In genomic region chr7:32204361-32205018, GRCh38 we compare ENCODE assay signal across 8 cellular contexts.
A peak's percentile ranks its signal among the peaks of the same experiment; 100 is the strongest.
DNase-seq lines count a peak whose midpoint lies in the region; ATAC-seq, FAIRE-seq and TF ChIP-seq lines count a peak whose summit lies in the region.

No MANE protein-coding gene starts in this region.

- H3K4me2 ChIP-seq in A549, result peak overlapping the region; percentile 78

- ATAC-seq in A549 (peak; percentile 99), HG03025 (IDR thresholded peaks at IDR 0.05; ENCODE audit: low FRiP score, unreplicated experiment) (peak; percentile 59), right cardiac atrium (peak; percentile 92 to 95)

- TF ChIP-seq RAD21 in A549 (conservative IDR thresholded peaks at IDR 0.05 in 1 of 2, IDR thresholded peaks at IDR 0.05 in 1 of 2), result peak; percentile 99 to 100

- DNase-seq in A549 (ENCODE audit: low read depth in 1 of 2, low spot score in 1 of 2) (peak; percentile 79 to 91), NCI-H345 (lab: John Stamatoyannopoulos, UW) (peak; percentile 59), anterior cingulate cortex (lab: John Stamatoyannopoulos, UW) (peak in 54 of 58 donors; percentile 23 to 91 (median 74)), right cardiac atrium (peak; percentile 73 to 82 (median 81)), skeletal muscle cell (ENCODE audit: low read depth) (peak; percentile 50)
- DNase-seq in activated T-cell treated with anti-CD3 and anti-CD28 coated beads, Interleukin-2, amount 50 U/mL, for 48 hours, result no peak

- no peaks in the 10 kb centered on the region for H3K27me3 ChIP-seq in right cardiac atrium (ENCODE audit: control insufficient read depth, insufficient read depth)

- CTCF ChIA-PET in A549 (lab: Yijun Ruan, JAX), result interaction anchor here (0.5 to 12.9 kb wide), 84 partner anchors 8 to 1078 kb away, joined by 3 to 261 read pairs (median 4); partner anchors contain the start of gene PDE1C

- intact Hi-C loops in right cardiac atrium (cut with DNase I), result loop anchor here (2.0 to 10.0 kb wide), 5 partner anchors 273 to 1070 kb away; no protein-coding TSS in a partner anchor

- TF ChIP-seq CTCF in A549 (IDR thresholded peaks at IDR 0.05), result peak; percentile 95
- TF ChIP-seq CTCF in GM12875 (IDR thresholded peaks at IDR 0.05; ENCODE audit: borderline replicate concordance, insufficient read depth, low read depth, low read length), result peak; percentile 47; the same call in 1 of the 2 replicates

- 21% methylated on average over 9 of the region's 9 CpGs for WGBS in A549 (ENCODE audit: missing lambda C conversion rate)
- WGBS in right cardiac atrium, result 20% methylated on average over 9 of the region's 9 CpGs

- no peak for TF ChIP-seq POLR2A in A549 (IDR thresholded peaks at IDR 0.05; ENCODE audit: low read length)

- H3K4me1 ChIP-seq in A549 (peaks cover 4% of the 10 kb centered on the region; the same call in 2 of the 3 replicates), right cardiac atrium (ENCODE audit: control insufficient read depth, insufficient read depth, low read length) (no peaks in the 10 kb centered on the region)

- POLR2A ChIA-PET in A549 (lab: Yijun Ruan, JAX), result no interaction called here

- H3K9me3 ChIP-seq in A549 (no peaks in the 10 kb centered on the region), right cardiac atrium (ENCODE audit: control insufficient read depth, low read length) (no peaks in the 10 kb centered on the region)

- no peak for TF ChIP-seq EP300 in A549 (IDR thresholded peaks at IDR 0.05)

- peak; percentile 94 for FAIRE-seq in A549 (lab: Jason Lieb, UNC)

- peak overlapping the region; percentile 40 to 76; a peak in 5 of 6 replicates for H3K27ac ChIP-seq in A549
- no peak overlapping the region for H3K27ac ChIP-seq in right cardiac atrium (ENCODE audit: low read length)

- H3K4me3 ChIP-seq in A549 (peak overlapping the region; percentile 19; the same call in 2 of the 3 replicates), GM12875 (ENCODE audit: low read depth, low read length) (no peak overlapping the region), right cardiac atrium (ENCODE audit: low read length) (peak overlapping the region; percentile 64), skeletal muscle cell (ENCODE audit: low read depth, low read length) (peak overlapping the region; percentile 9)

TF ChIP-seq in A549, 52 proteins besides CTCF, POLR2A, EP300 and RAD21:
- TF ChIP-seq SMC3 (IDR thresholded peaks at IDR 0.05), result peak; percentile 99
- TF ChIP-seq ELK1 (IDR thresholded peaks at IDR 0.05; ENCODE audit: low read depth, low read length), result no peak
- peak; percentile 82 for TF ChIP-seq MAX (IDR thresholded peaks at IDR 0.05)
- peak; percentile 72; the same call in 1 of the 2 replicates for TF ChIP-seq MYC (IDR thresholded peaks at IDR 0.05; ENCODE audit: borderline replicate concordance, low read length)

Comparison
In these comparisons a context has a peak if more than half of its experiments do, and no peak if none do; other contexts are left out.
1. DNase-seq: peak in A549 (2 of 2), NCI-H345 (single experiment), anterior cingulate cortex (54 of 58), right cardiac atrium (3 of 3) and skeletal muscle cell (single experiment); none in activated T-cell treated with anti-CD3 and anti-CD28 coated beads, Interleukin-2, amount 50 U/mL, for 48 hours (0 of 2).
2. Peak in every context shown above with its lines, with median percentiles within 50 percentile points of each other: ATAC-seq.